Comparison of ENCODE assay signal across 19 cellular contexts in genomic region chr2:119721043-119721442, GRCh38.
"Had no signal": no experiment of that assay in that cellular context is flagged by ENCODE, and none has a peak within 500 bp of the region (broad histone marks: within the 10 kb centered on the region; RNA-seq: fewer than 3 reads in every experiment).

No MANE protein-coding gene starts in this region.

- H3K27ac ChIP-seq: colonic mucosa, dorsolateral prefrontal cortex, esophagus muscularis mucosa, prostate gland, thoracic aorta, vagina had no signal

- H3K27me3 ChIP-seq: colonic mucosa, dorsolateral prefrontal cortex, esophagus muscularis mucosa, vagina had no signal

- ATAC-seq: activated CD8-positive, alpha-beta T cell treated with anti-CD3 and anti-CD28 coated beads, Interleukin-2, amount 10 ng/mL, durations not matched to agents 7 days and 5 days; left colon; naive thymus-derived CD8-positive, alpha-beta T cell; sciatic nerve; T-cell had no signal

- H3K9me3 ChIP-seq: colonic mucosa, esophagus muscularis mucosa, prostate gland, thoracic aorta, vagina had no signal

- H3K4me3 ChIP-seq: colonic mucosa, dorsolateral prefrontal cortex, esophagus muscularis mucosa, lung, prostate gland, thoracic aorta, vagina had no signal

- H3K36me3 ChIP-seq: colonic mucosa, esophagus muscularis mucosa, prostate gland, thoracic aorta, vagina had no signal

- H3K4me1 ChIP-seq: colonic mucosa, esophagus muscularis mucosa, prostate gland, vagina had no signal

- DNase-seq: activated CD4-positive, alpha-beta T cell treated with anti-CD3 and anti-CD28 coated beads for 1 hour; activated CD4-positive, alpha-beta T cell treated with anti-CD3 and anti-CD28 coated beads, Interleukin-2, amount 50 U/mL, for 1 hour; activated CD8-positive, alpha-beta T cell treated with anti-CD3 and anti-CD28 coated beads, Interleukin-2, amount 10 ng/mL, durations not matched to agents 7 days and 5 days; activated naive CD4-positive, alpha-beta T cell; amniotic stem cell; colonic mucosa; dorsolateral prefrontal cortex; hypothalamus; left colon; naive thymus-derived CD8-positive, alpha-beta T cell; stimulated activated CD4-positive, alpha-beta T cell treated with anti-CD3 and anti-CD28 coated beads, Interleukin-4, amount 100 ng/mL, for 1 hour; stimulated activated naive CD4-positive, alpha-beta T cell treated with Interleukin-2 at 50 U/mL for 16 hours; T-cell had no signal
